8 cellular contexts compared by ENCODE assay signal in the genomic region with DNA sequence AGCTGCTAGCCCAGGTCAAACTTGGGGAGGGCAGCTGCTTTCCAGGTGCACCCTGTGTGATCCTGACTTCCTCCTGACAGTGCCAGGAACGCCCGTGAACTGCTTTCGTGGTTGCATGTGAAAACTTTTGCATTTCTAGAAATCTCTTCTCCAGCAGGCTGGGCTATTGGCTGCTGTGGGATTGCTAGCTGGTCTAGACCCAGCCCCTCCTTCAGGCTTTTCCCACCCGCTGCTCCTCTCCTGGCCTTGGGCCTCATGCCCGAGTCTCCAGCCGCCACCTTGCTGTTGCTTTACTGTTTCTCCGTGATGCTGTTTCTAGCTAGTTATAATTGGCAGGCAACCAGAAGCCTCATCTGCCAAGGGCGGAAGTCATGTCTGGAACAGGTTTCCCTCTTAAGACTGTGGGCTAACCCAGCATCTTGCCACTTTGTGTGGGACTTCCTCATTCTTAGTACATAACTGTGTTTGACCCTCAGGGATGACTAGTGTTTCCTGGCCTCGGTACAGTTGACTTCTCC. TPM values are rescaled to one million over a fixed set of nuclear protein-coding genes. Genes with fewer than 3 reads are reported as not detected.
DNase-seq lines count a peak whose midpoint lies in the region; ATAC-seq and TF ChIP-seq lines count a peak whose summit lies in the region.

No MANE protein-coding gene starts in this region.

- peak overlapping the region; percentile 70 to 90 (median 84) for H3K4me3 Mint-ChIP-seq in naive thymus-derived CD8-positive, alpha-beta T cell
- H3K4me3 Mint-ChIP-seq in neural progenitor cell (no peak overlapping the region), glutamatergic neuron (ENCODE audit: unreplicated experiment) (no peak overlapping the region)

- H3K79me2 ChIP-seq in Loucy (ENCODE audit: insufficient read depth, low read length) (no peaks in the 10 kb centered on the region), neural progenitor cell (ENCODE audit: low read depth) (no peaks in the 10 kb centered on the region)

- H3K4me1 ChIP-seq in Loucy (ENCODE audit: insufficient read depth, low read length, poor library complexity, severe bottlenecking) (peaks cover 18% of the 10 kb centered on the region), neural progenitor cell (peaks cover 4% of the 10 kb centered on the region)
- peaks cover 47% of the 10 kb centered on the region for H3K4me1 ChIP-seq in effector memory CD4-positive, alpha-beta T cell (ENCODE audit: control insufficient read depth, insufficient read depth, low read length, poor library complexity, severe bottlenecking)

- DNase-seq in GM04503 (ENCODE audit: low read depth) (peak; percentile 74), neural progenitor cell (ENCODE audit: low spot score) (no peak), glutamatergic neuron (no peak)
- DNase-seq in activated CD4-positive, alpha-beta T cell treated with anti-CD3 and anti-CD28 coated beads for 4 hours, result peak; percentile 59 to 60
- peak; percentile 55 to 63 (median 56) for DNase-seq in effector memory CD4-positive, alpha-beta T cell
- peak; percentile 33 to 80 (median 60) for DNase-seq in naive thymus-derived CD8-positive, alpha-beta T cell

- H3K36me3 ChIP-seq in Loucy (ENCODE audit: insufficient read depth, low read length), result no peaks in the 10 kb centered on the region
- H3K36me3 ChIP-seq in effector memory CD4-positive, alpha-beta T cell (ENCODE audit: control insufficient read depth, insufficient read depth, low read length), result no peaks in the 10 kb centered on the region
- no peaks in the 10 kb centered on the region for H3K36me3 ChIP-seq in neural progenitor cell

- H3K9me3 ChIP-seq in Loucy (ENCODE audit: insufficient read depth, low read depth, low read length) (no peaks in the 10 kb centered on the region), neural progenitor cell (ENCODE audit: low read depth) (no peaks in the 10 kb centered on the region)
- H3K9me3 ChIP-seq in effector memory CD4-positive, alpha-beta T cell (ENCODE audit: control insufficient read depth, low read length), result no peaks in the 10 kb centered on the region

- no peaks in the 10 kb centered on the region for H3K27me3 Mint-ChIP-seq in naive thymus-derived CD8-positive, alpha-beta T cell
- peaks cover 6% of the 10 kb centered on the region for H3K27me3 Mint-ChIP-seq in neural progenitor cell (ENCODE audit: insufficient read depth, low read depth)
- H3K27me3 Mint-ChIP-seq in glutamatergic neuron (ENCODE audit: unreplicated experiment), result peaks cover 8% of the 10 kb centered on the region

- H3K27ac Mint-ChIP-seq in naive thymus-derived CD8-positive, alpha-beta T cell, result peak overlapping the region; percentile 94 to 99 (median 96)
- no peak overlapping the region for H3K27ac Mint-ChIP-seq in neural progenitor cell
- no peak overlapping the region for H3K27ac Mint-ChIP-seq in glutamatergic neuron (ENCODE audit: unreplicated experiment)

- TF ChIP-seq CTCF in Loucy (conservative IDR thresholded peaks at IDR 0.05; ENCODE audit: low read length), result no peak
- no peak for TF ChIP-seq CTCF in neural progenitor cell (IDR thresholded peaks at IDR 0.05)
- TF ChIP-seq CTCF in glutamatergic neuron (IDR thresholded peaks at IDR 0.05; ENCODE audit: partially characterized antibody, unreplicated experiment), result no peak

- H3K4me3 ChIP-seq in Loucy (ENCODE audit: low read length, poor library complexity, severe bottlenecking) (no peak overlapping the region), neural progenitor cell (no peak overlapping the region)
- peak overlapping the region; percentile 26 for H3K4me3 ChIP-seq in effector memory CD4-positive, alpha-beta T cell (ENCODE audit: insufficient read depth, low read depth, low read length, poor library complexity, severe bottlenecking)

- H3K4me1 Mint-ChIP-seq in naive thymus-derived CD8-positive, alpha-beta T cell, result peaks cover 44 to 82% (median 69%) of the 10 kb centered on the region in 4 donors
- H3K4me1 Mint-ChIP-seq in neural progenitor cell (peaks cover 6% of the 10 kb centered on the region), glutamatergic neuron (ENCODE audit: low read depth, unreplicated experiment) (peaks cover 7% of the 10 kb centered on the region)

- POLR2A ChIA-PET in naive thymus-derived CD8-positive, alpha-beta T cell (lab: Charles Lee), result interaction anchor here (0.5 to 8.7 kb wide), 7 partner anchors 12 to 1494 kb away, joined by 3 to 189 read pairs (median 3); a partner anchor contains a TSS

- H3K9ac ChIP-seq in Loucy (ENCODE audit: low read depth, low read length, poor library complexity, severe bottlenecking), result no peak overlapping the region
- H3K9ac ChIP-seq in neural progenitor cell, result no peak overlapping the region

- H2AFZ ChIP-seq in Loucy (ENCODE audit: low read length) (peak overlapping the region; percentile 41), neural progenitor cell (replicated peaks) (no peak overlapping the region)

- H4K20me1 ChIP-seq in Loucy (ENCODE audit: insufficient read depth, low read length, poor library complexity, severe bottlenecking), result no peaks in the 10 kb centered on the region
- H4K20me1 ChIP-seq in neural progenitor cell (ENCODE audit: low read depth), result no peaks in the 10 kb centered on the region

- H3K4me2 ChIP-seq in Loucy (ENCODE audit: low read depth, low read length, poor library complexity, severe bottlenecking), result peak overlapping the region; percentile 40
- no peak overlapping the region for H3K4me2 ChIP-seq in neural progenitor cell

- no peaks in the 10 kb centered on the region for H3K9me2 ChIP-seq in Loucy (replicated peaks; ENCODE audit: low read depth, low read length)

- H3K27ac ChIP-seq in effector memory CD4-positive, alpha-beta T cell (ENCODE audit: insufficient read depth, low read length, poor library complexity, severe bottlenecking), result peak overlapping the region; percentile 70
- no peak overlapping the region for H3K27ac ChIP-seq in neural progenitor cell

- H3K9me3 Mint-ChIP-seq in naive thymus-derived CD8-positive, alpha-beta T cell, result no peaks in the 10 kb centered on the region
- H3K9me3 Mint-ChIP-seq in neural progenitor cell, result no peaks in the 10 kb centered on the region
- H3K9me3 Mint-ChIP-seq in glutamatergic neuron (ENCODE audit: unreplicated experiment), result peaks cover 7% of the 10 kb centered on the region

- H3K27me3 ChIP-seq in Loucy (ENCODE audit: insufficient read depth, low read length, poor library complexity, severe bottlenecking), result no peaks in the 10 kb centered on the region
- no peaks in the 10 kb centered on the region for H3K27me3 ChIP-seq in effector memory CD4-positive, alpha-beta T cell (replicated peaks; ENCODE audit: control insufficient read depth, insufficient read depth, low read length, poor library complexity, severe bottlenecking)
- H3K27me3 ChIP-seq in neural progenitor cell, result no peaks in the 10 kb centered on the region

- ATAC-seq in GM21786 (IDR thresholded peaks at IDR 0.05; ENCODE audit: unreplicated experiment), result peak; percentile 89
- peak; percentile 82 to 86 for ATAC-seq in naive thymus-derived CD8-positive, alpha-beta T cell

- H3F3A ChIP-seq in Loucy (ENCODE audit: low read depth) (no peaks in the 10 kb centered on the region), neural progenitor cell (ENCODE audit: low read depth) (no peaks in the 10 kb centered on the region)

- H3K36me3 Mint-ChIP-seq in naive thymus-derived CD8-positive, alpha-beta T cell, result no peaks in the 10 kb centered on the region
- no peaks in the 10 kb centered on the region for H3K36me3 Mint-ChIP-seq in neural progenitor cell
- H3K36me3 Mint-ChIP-seq in glutamatergic neuron (ENCODE audit: unreplicated experiment), result no peaks in the 10 kb centered on the region

RNA-seq across cellular contexts. Expression of a gene that starts 27.0 kb away (rescaled TPM):
- total RNA-seq in naive thymus-derived CD8-positive, alpha-beta T cell, result 100 to 1,000 TPM; 291 to 295 TPM
- polyA plus RNA-seq in naive thymus-derived CD8-positive, alpha-beta T cell, result 100 to 1,000 TPM; 285 to 350 (median 310) TPM
- total RNA-seq in neural progenitor cell (ENCODE audit: low replicate concordance) (6.1 and 8.0 TPM in 2 replicates), glutamatergic neuron (ENCODE audit: unreplicated experiment) (35.8 TPM)

Comparison
In these comparisons a context has a peak if more than half of its experiments do, and no peak if none do; other contexts are left out.
1. DNase-seq: peak in GM04503 (single experiment), activated CD4-positive, alpha-beta T cell treated with anti-CD3 and anti-CD28 coated beads for 4 hours (2 of 2), effector memory CD4-positive, alpha-beta T cell (3 of 3) and naive thymus-derived CD8-positive, alpha-beta T cell (10 of 10); none in neural progenitor cell (single experiment) and glutamatergic neuron (single experiment).
2. H3K27ac Mint-ChIP-seq: peak in naive thymus-derived CD8-positive, alpha-beta T cell (10 of 10); none in neural progenitor cell (single experiment) and glutamatergic neuron (single experiment).
3. H3K4me3 Mint-ChIP-seq: peak in naive thymus-derived CD8-positive, alpha-beta T cell (10 of 10); none in neural progenitor cell (single experiment) and glutamatergic neuron (single experiment).